ENCODE assay signal across 10 cellular contexts in genomic region chr12:57834086-57834876, GRCh38. TPM values are rescaled to one million over a fixed set of nuclear protein-coding genes. Genes with fewer than 3 reads are reported as not detected.
DNase-seq lines count a peak whose midpoint lies in the region; ATAC-seq and TF ChIP-seq lines count a peak whose summit lies in the region.
"Had no signal": no experiment of that assay in that cellular context is flagged by ENCODE, and none has a peak within 500 bp of the region (broad histone marks: within the 10 kb centered on the region; RNA-seq: fewer than 3 reads in every experiment).

No MANE protein-coding gene starts in this region.

- intact Hi-C loops in CD8-positive, alpha-beta T cell (cut with DNase I, micrococcal nuclease) = no loop called here

- no peak overlapping the region for H2AFZ ChIP-seq in neural progenitor cell (replicated peaks)

- POLR2A ChIA-PET in CD8-positive, alpha-beta T cell (lab: Charles Lee) = interaction anchor here (3.3 kb wide), 1 partner anchor 10 kb away, joined by 14 read pairs; no protein-coding TSS in a partner anchor

- peaks cover 88% of the 10 kb centered on the region for H3K4me1 ChIP-seq in CD8-positive, alpha-beta T cell (ENCODE audit: insufficient read depth, low read length)
- H3K4me1 ChIP-seq in HUES64 (ENCODE audit: insufficient read depth, low read length) (peaks cover 51% of the 10 kb centered on the region), neural progenitor cell (peaks cover 76% of the 10 kb centered on the region)

- 0% methylated on average over 1 of the region's 1 CpG for WGBS in HUES64

- no peaks in the 10 kb centered on the region for H3K27me3 Mint-ChIP-seq in CD8-positive, alpha-beta T cell (ENCODE audit: low read depth)
- no peaks in the 10 kb centered on the region for H3K27me3 Mint-ChIP-seq in activated naive CD8-positive, alpha-beta T cell treated with anti-CD3 and anti-CD28 coated beads for 36 hours
- H3K27me3 Mint-ChIP-seq in neural progenitor cell (ENCODE audit: insufficient read depth, low read depth) = peaks cover 7% of the 10 kb centered on the region

- H3K27me3 ChIP-seq in CD8-positive, alpha-beta T cell (ENCODE audit: insufficient read depth, low read length) = no peaks in the 10 kb centered on the region
- H3K27me3 ChIP-seq in HUES64 (ENCODE audit: insufficient read depth, low read length) (no peaks in the 10 kb centered on the region), neural progenitor cell (no peaks in the 10 kb centered on the region)

- H3K9me3 ChIP-seq in CD8-positive, alpha-beta T cell (ENCODE audit: low read length) = no peaks in the 10 kb centered on the region
- H3K9me3 ChIP-seq in HUES64 (ENCODE audit: insufficient read depth, low read depth, low read length) (no peaks in the 10 kb centered on the region), neural progenitor cell (ENCODE audit: low read depth) (no peaks in the 10 kb centered on the region)

- peaks cover 87% of the 10 kb centered on the region for H3K4me1 Mint-ChIP-seq in CD8-positive, alpha-beta T cell (ENCODE audit: low read depth)
- H3K4me1 Mint-ChIP-seq in activated naive CD8-positive, alpha-beta T cell treated with anti-CD3 and anti-CD28 coated beads for 36 hours = peaks cover 81% of the 10 kb centered on the region
- peaks cover 74% of the 10 kb centered on the region for H3K4me1 Mint-ChIP-seq in neural progenitor cell

- H3K4me3 ChIP-seq in CD8-positive, alpha-beta T cell (ENCODE audit: low read depth, low read length) = no peak overlapping the region
- no peak overlapping the region for H3K4me3 ChIP-seq in HUES64 (ENCODE audit: low read length)
- H3K4me3 ChIP-seq in neural progenitor cell = no peak overlapping the region

- peak overlapping the region; percentile 58 for H3K4me2 ChIP-seq in neural progenitor cell

- no peak for ATAC-seq in CD8-positive, alpha-beta T cell
- no peak for ATAC-seq in GM21367 (IDR thresholded peaks at IDR 0.05; ENCODE audit: unreplicated experiment)

- TF ChIP-seq CTCF in CD8-positive, alpha-beta T cell (IDR thresholded peaks at IDR 0.05) = no peak
- TF ChIP-seq CTCF in neural progenitor cell (IDR thresholded peaks at IDR 0.05) = no peak

- H3F3A ChIP-seq in neural progenitor cell (ENCODE audit: low read depth) = peaks cover 76% of the 10 kb centered on the region

- H3K36me3 Mint-ChIP-seq in CD8-positive, alpha-beta T cell = peaks cover 12% of the 10 kb centered on the region
- peaks cover 6% of the 10 kb centered on the region for H3K36me3 Mint-ChIP-seq in activated naive CD8-positive, alpha-beta T cell treated with anti-CD3 and anti-CD28 coated beads for 36 hours
- peaks cover 5% of the 10 kb centered on the region for H3K36me3 Mint-ChIP-seq in neural progenitor cell

- peaks cover 97% of the 10 kb centered on the region for H3K79me2 ChIP-seq in neural progenitor cell (ENCODE audit: low read depth)

- CTCF ChIA-PET in CD8-positive, alpha-beta T cell (lab: Charles Lee) = interaction anchor here (1.0 to 8.2 kb wide), 6 partner anchors 9 to 78 kb away, joined by 3 to 102 read pairs (median 14); no protein-coding TSS in a partner anchor

- peak overlapping the region; percentile 94 for H3K27ac Mint-ChIP-seq in CD8-positive, alpha-beta T cell
- H3K27ac Mint-ChIP-seq in activated naive CD8-positive, alpha-beta T cell treated with anti-CD3 and anti-CD28 coated beads for 36 hours = peak overlapping the region; percentile 88
- H3K27ac Mint-ChIP-seq in neural progenitor cell = no peak overlapping the region

- H3K27ac ChIP-seq in CD8-positive, alpha-beta T cell (ENCODE audit: low read depth, low read length) = no peak overlapping the region
- H3K27ac ChIP-seq in HUES64 (ENCODE audit: low read depth, low read length) = peak overlapping the region; percentile 10; the same call in 1 of the 2 replicates
- H3K27ac ChIP-seq in neural progenitor cell = peak overlapping the region; percentile 87

- H3K9ac ChIP-seq in HUES64 (ENCODE audit: low read depth, low read length) (no peak overlapping the region), neural progenitor cell (no peak overlapping the region)

- peaks cover 100% of the 10 kb centered on the region for H4K20me1 ChIP-seq in neural progenitor cell (ENCODE audit: low read depth)

- H3K36me3 ChIP-seq in CD8-positive, alpha-beta T cell (ENCODE audit: insufficient read depth, low read length) = peaks cover under 1% of the 10 kb centered on the region
- peaks cover 5% of the 10 kb centered on the region for H3K36me3 ChIP-seq in HUES64 (ENCODE audit: insufficient read depth, low read length)
- H3K36me3 ChIP-seq in neural progenitor cell = no peaks in the 10 kb centered on the region

- H3K9me3 Mint-ChIP-seq in CD8-positive, alpha-beta T cell = no peaks in the 10 kb centered on the region
- H3K9me3 Mint-ChIP-seq in activated naive CD8-positive, alpha-beta T cell treated with anti-CD3 and anti-CD28 coated beads for 36 hours = no peaks in the 10 kb centered on the region
- no peaks in the 10 kb centered on the region for H3K9me3 Mint-ChIP-seq in neural progenitor cell

- DNase-seq in CD8-positive, alpha-beta T cell = no peak
- DNase-seq in activated naive CD8-positive, alpha-beta T cell treated with anti-CD3 and anti-CD28 coated beads for 36 hours = no peak
- DNase-seq in neural progenitor cell (ENCODE audit: low spot score) = peak; percentile 86
- no peak for DNase-seq in mesenteric fat pad (ENCODE audit: low spot score)
- DNase-seq in stimulated activated CD4-positive, alpha-beta T cell treated with anti-CD3 and anti-CD28 coated beads, Interleukin-2, amount 100 ng/mL, for 24 hours = no peak
- no peak for DNase-seq in GF-D8 (lab: John Stamatoyannopoulos, UW)
- DNase-seq: Karpas-422 had no signal

- H3K4me3 Mint-ChIP-seq in CD8-positive, alpha-beta T cell = no peak overlapping the region
- H3K4me3 Mint-ChIP-seq in activated naive CD8-positive, alpha-beta T cell treated with anti-CD3 and anti-CD28 coated beads for 36 hours = no peak overlapping the region
- H3K4me3 Mint-ChIP-seq in neural progenitor cell = no peak overlapping the region

RNA-seq across cellular contexts. Expression of gene CTDSP2, which starts 12.2 kb away (rescaled TPM):
- 10 to 100 TPM; 68.1 to 70.5 TPM for total RNA-seq in CD8-positive, alpha-beta T cell
- polyA plus RNA-seq in HUES64 (2013, experiment 1 of 2) = 54.8 TPM
- polyA plus RNA-seq in HUES64 (2013, experiment 2 of 2) = 65.4 TPM
- total RNA-seq in activated naive CD8-positive, alpha-beta T cell treated with anti-CD3 and anti-CD28 coated beads for 36 hours = 10 to 100 TPM; 91.4 to 94.3 TPM
- total RNA-seq in neural progenitor cell (ENCODE audit: low replicate concordance) (43.6 and 73.2 TPM in 2 replicates), mesenteric fat pad (156 TPM)

RNA-seq across cellular contexts. Expression of gene AVIL, which starts 15.7 kb away (rescaled TPM):
- total RNA-seq in CD8-positive, alpha-beta T cell = 1 to 10 TPM in 1 of 2 experiments, under 1 TPM in 1; 0.65 to 1.1 TPM
- polyA plus RNA-seq in HUES64 (2013, experiment 1 of 2) = 0.25 TPM
- polyA plus RNA-seq in HUES64 (2013, experiment 2 of 2) = not detected
- 1 to 10 TPM; 1.2 to 1.8 TPM for total RNA-seq in activated naive CD8-positive, alpha-beta T cell treated with anti-CD3 and anti-CD28 coated beads for 36 hours
- total RNA-seq in neural progenitor cell (ENCODE audit: low replicate concordance) = 0.12 and 0.37 TPM in 2 replicates
- total RNA-seq in mesenteric fat pad = 5.7 TPM
- total RNA-seq: epithelial cell of proximal tubule had no signal

RNA-seq across cellular contexts. Expression of gene TSFM, which starts 51.7 kb away (rescaled TPM):
- total RNA-seq in CD8-positive, alpha-beta T cell = 10 to 100 TPM; 37.0 to 37.1 TPM
- 30.4 TPM for polyA plus RNA-seq in HUES64 (2013, experiment 1 of 2)
- 31.9 TPM for polyA plus RNA-seq in HUES64 (2013, experiment 2 of 2)
- total RNA-seq in activated naive CD8-positive, alpha-beta T cell treated with anti-CD3 and anti-CD28 coated beads for 36 hours = 10 to 100 TPM; 67.7 to 74.7 TPM
- total RNA-seq in neural progenitor cell (ENCODE audit: low replicate concordance) (18.1 and 19.0 TPM in 2 replicates), mesenteric fat pad (32.7 TPM)
